Comparison of ENCODE assay signal across 17 cellular contexts in genomic region chr7:126804604-126805003, GRCh38.
A peak's percentile ranks its signal among the peaks of the same experiment; 100 is the strongest.
DNase-seq lines count a peak whose midpoint lies in the region; ATAC-seq and TF ChIP-seq lines count a peak whose summit lies in the region.
"Had no signal": no experiment of that assay in that cellular context is flagged by ENCODE, and none has a peak within 500 bp of the region (broad histone marks: within the 10 kb centered on the region; RNA-seq: fewer than 3 reads in every experiment).

No MANE protein-coding gene starts in this region.

- no peak for TF ChIP-seq CTCF in progenitor cell of endocrine pancreas (IDR thresholded peaks at IDR 0.05; ENCODE audit: unreplicated experiment)

- H3K27me3 Mint-ChIP-seq in progenitor cell of endocrine pancreas = no peaks in the 10 kb centered on the region
- H3K27me3 Mint-ChIP-seq: activated naive CD8-positive, alpha-beta T cell treated with anti-CD3 and anti-CD28 coated beads, Interleukin-2, amount 10 ng/mL, durations not matched to agents 7 days and 5 days had no signal

- H3K36me3 Mint-ChIP-seq in progenitor cell of endocrine pancreas (ENCODE audit: insufficient read depth) = peaks cover 3% of the 10 kb centered on the region
- H3K36me3 Mint-ChIP-seq: activated naive CD8-positive, alpha-beta T cell treated with anti-CD3 and anti-CD28 coated beads, Interleukin-2, amount 10 ng/mL, durations not matched to agents 7 days and 5 days had no signal

- peaks cover 20% of the 10 kb centered on the region for H3K4me1 Mint-ChIP-seq in progenitor cell of endocrine pancreas (ENCODE audit: low read depth)
- H3K4me1 Mint-ChIP-seq: activated naive CD8-positive, alpha-beta T cell treated with anti-CD3 and anti-CD28 coated beads, Interleukin-2, amount 10 ng/mL, durations not matched to agents 7 days and 5 days had no signal

- no peak for TF ChIP-seq POLR2A in erythroblast (IDR thresholded peaks at IDR 0.05; ENCODE audit: low read length)

- peak overlapping the region; percentile 13 for H3K4me3 Mint-ChIP-seq in progenitor cell of endocrine pancreas (ENCODE audit: low read depth)
- H3K4me3 Mint-ChIP-seq: activated naive CD8-positive, alpha-beta T cell treated with anti-CD3 and anti-CD28 coated beads, Interleukin-2, amount 10 ng/mL, durations not matched to agents 7 days and 5 days; activated T-cell treated with anti-CD3 and anti-CD28 coated beads, Interleukin-2, amount 50 U/mL, for 24 hours had no signal

- H3K9me3 Mint-ChIP-seq in progenitor cell of endocrine pancreas (ENCODE audit: low read depth) = peaks cover 3% of the 10 kb centered on the region
- H3K9me3 Mint-ChIP-seq: activated naive CD8-positive, alpha-beta T cell treated with anti-CD3 and anti-CD28 coated beads, Interleukin-2, amount 10 ng/mL, durations not matched to agents 7 days and 5 days had no signal

- H3K27ac Mint-ChIP-seq in progenitor cell of endocrine pancreas = no peak overlapping the region
- H3K27ac Mint-ChIP-seq: activated naive CD8-positive, alpha-beta T cell treated with anti-CD3 and anti-CD28 coated beads, Interleukin-2, amount 10 ng/mL, durations not matched to agents 7 days and 5 days; activated T-cell treated with anti-CD3 and anti-CD28 coated beads, Interleukin-2, amount 50 U/mL, for 24 hours had no signal

- DNase-seq in H4 (ENCODE audit: low spot score) = peak; percentile 22
- DNase-seq in progenitor cell of endocrine pancreas (ENCODE audit: low spot score, unreplicated experiment) = no peak
- no peak for DNase-seq in erythroblast (lab: John Stamatoyannopoulos, UW)
- no peak for DNase-seq in nucleus accumbens (lab: John Stamatoyannopoulos, UW)
- DNase-seq in AG20443 (ENCODE audit: low spot score) = no peak
- DNase-seq: activated naive CD8-positive, alpha-beta T cell treated with anti-CD3 and anti-CD28 coated beads, Interleukin-2, amount 10 ng/mL, durations not matched to agents 7 days and 5 days; activated T-cell treated with anti-CD3 and anti-CD28 coated beads, Interleukin-2, amount 50 U/mL, for 24 hours; DMS 273 treated with DMSO at 0.1 percent for 48 hours; effector CD4-positive, alpha-beta T cell; hippocampal formation; Karpas-422; NCI-H1417; NCI-H446 treated with DMSO at 0.1 percent for 48 hours; stimulated activated naive CD4-positive, alpha-beta T cell treated with Interleukin-2 at 50 U/mL for 16 hours; uterus had no signal

- ATAC-seq in GM19043 (IDR thresholded peaks at IDR 0.05; ENCODE audit: low read depth, unreplicated experiment) (peak; percentile 72), HG03175 (IDR thresholded peaks at IDR 0.05; ENCODE audit: unreplicated experiment) (peak; percentile 88)
